30 cellular contexts compared by ENCODE assay signal in the genomic region with DNA sequence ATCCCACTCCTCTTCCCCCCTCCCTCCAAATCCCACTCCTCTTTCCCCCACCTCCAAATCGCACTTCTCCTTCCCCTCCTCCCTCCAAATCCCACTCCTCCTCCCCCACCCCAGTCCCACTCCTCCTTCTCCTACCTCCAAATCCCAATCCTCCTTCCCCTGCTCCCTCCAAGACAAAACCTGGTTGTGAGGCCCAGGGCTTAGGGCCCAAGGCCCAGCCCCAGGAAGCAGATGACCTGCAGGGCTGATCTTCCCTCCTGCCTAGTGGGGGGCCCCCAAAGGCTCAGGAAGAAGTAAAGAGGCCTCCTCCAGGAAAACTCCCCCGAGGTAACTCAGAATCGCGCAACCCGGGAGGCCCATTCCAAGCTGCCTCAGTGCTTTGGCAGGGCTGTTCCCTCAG. TPM values are rescaled to one million over a fixed set of nuclear protein-coding genes. Genes with fewer than 3 reads are reported as not detected.
A peak's percentile ranks its signal among the peaks of the same experiment; 100 is the strongest.
DNase-seq lines count a peak whose midpoint lies in the region; TF ChIP-seq lines count a peak whose summit lies in the region.
"Had no signal": no experiment of that assay in that cellular context is flagged by ENCODE, and none has a peak within 500 bp of the region (broad histone marks: within the 10 kb centered on the region; RNA-seq: fewer than 3 reads in every experiment).

No MANE protein-coding gene starts in this region.

- TF ChIP-seq RAD21 in neural cell (conservative IDR thresholded peaks at IDR 0.05) = no peak

- DNase-seq in A673 (ENCODE audit: low spot score) (no peak), NT2/D1 (ENCODE audit: low read depth, low spot score) (no peak), occipital lobe (lab: John Stamatoyannopoulos, UW) (no peak), NCI-H345 (lab: John Stamatoyannopoulos, UW) (no peak), kidney tubule cell (ENCODE audit: low spot score) (no peak), DMS53 treated with DMSO at 0.1 percent for 48 hours (lab: John Stamatoyannopoulos, UW; ENCODE audit: unreplicated experiment) (no peak)
- DNase-seq: activated B cell treated with CpG ODN at 0.5 μM for 24 hours; activated CD4-positive, alpha-beta T cell treated with anti-CD3 and anti-CD28 coated beads, Interleukin-2, amount 50 U/mL, for 4 hours; activated naive CD4-positive, alpha-beta T cell treated with Interleukin-2 at 50 U/mL for 16 hours; activated T-cell treated with anti-CD3 and anti-CD28 coated beads, Interleukin-2, amount 50 U/mL, for 72 hours; body of pancreas; CD8-positive, alpha-beta memory T cell; colonic mucosa; foreskin keratinocyte; kidney glomerular epithelial cell; NCI-H1417 treated with DMSO at 0.1 percent for 48 hours; NCI-H2081 treated with DMSO at 0.1 percent for 48 hours; NCI-H446; ovary; small intestine; stimulated activated CD4-positive, alpha-beta T cell treated with anti-CD3 and anti-CD28 coated beads, Interleukin-1b, Interleukin-23, amount 100 ng/mL, for 48 hours; stimulated activated CD8-positive, alpha-beta memory T cell treated with anti-CD3 and anti-CD28 coated beads, Interleukin-4, amount 100 ng/mL, for 48 hours; T1000; transverse colon had no signal

- no peaks in the 10 kb centered on the region for H3K9me2 ChIP-seq in neural cell (ENCODE audit: insufficient read depth, low read length)

- intact Hi-C loops in A673 (cut with micrococcal nuclease; ENCODE audit: unreplicated experiment) = no loop called here

- H3K4me1 ChIP-seq in A673 (ENCODE audit: insufficient read depth, low read length, poor library complexity, severe bottlenecking) = peaks cover 57% of the 10 kb centered on the region
- peaks cover 20% of the 10 kb centered on the region for H3K4me1 ChIP-seq in NT2/D1 (ENCODE audit: insufficient read depth, insufficient read length)
- H3K4me1 ChIP-seq in ectodermal cell (ENCODE audit: control insufficient read depth, insufficient read depth, low read length) = peaks cover 23% of the 10 kb centered on the region
- H3K4me1 ChIP-seq: colonic mucosa had no signal

- H3K79me2 ChIP-seq in neural cell (replicated peaks; ENCODE audit: insufficient read depth, low read length) = peaks cover 13% of the 10 kb centered on the region

- H2AFZ ChIP-seq in neural cell (ENCODE audit: low read depth, low read length) = no peak overlapping the region

- 41 to 42% methylated on average over 5 of the region's 5 CpGs for WGBS in ectodermal cell, 2 experiments

- no TSS peak for BruUV-seq in A673 (replicated peaks; lab: Mats Ljungman, UMichigan)

- H3K27ac ChIP-seq in A673 (ENCODE audit: low read depth, low read length, poor library complexity, severe bottlenecking) = peak overlapping the region; percentile 78
- peak overlapping the region; percentile 6 for H3K27ac ChIP-seq in ectodermal cell (ENCODE audit: insufficient read depth, low read depth, low read length, poor library complexity, severe bottlenecking)
- H3K27ac ChIP-seq in neural cell (ENCODE audit: low read length) = peak overlapping the region; percentile 82
- H3K27ac ChIP-seq: body of pancreas, colonic mucosa, foreskin keratinocyte had no signal

- H3K27me3 ChIP-seq in A673 (replicated peaks; ENCODE audit: insufficient read depth, low read depth, low read length, poor library complexity) (no peaks in the 10 kb centered on the region), NT2/D1 (ENCODE audit: insufficient read depth, insufficient read length) (no peaks in the 10 kb centered on the region), ectodermal cell (ENCODE audit: control insufficient read depth, insufficient read depth, low read length, poor library complexity, severe bottlenecking) (no peaks in the 10 kb centered on the region), neural cell (ENCODE audit: insufficient read depth, low read depth, low read length) (no peaks in the 10 kb centered on the region)
- H3K27me3 ChIP-seq: body of pancreas, colonic mucosa, esophagus muscularis mucosa, foreskin keratinocyte, heart left ventricle, ovary, transverse colon had no signal

- H3K36me3 ChIP-seq in A673 (ENCODE audit: insufficient read depth, low read length, poor library complexity, severe bottlenecking) = peaks cover 4% of the 10 kb centered on the region
- peaks cover 46% of the 10 kb centered on the region for H3K36me3 ChIP-seq in NT2/D1 (ENCODE audit: insufficient read depth, insufficient read length, low read length)
- no peaks in the 10 kb centered on the region for H3K36me3 ChIP-seq in ectodermal cell (ENCODE audit: control insufficient read depth, insufficient read depth, low read length)
- H3K36me3 ChIP-seq in neural cell (ENCODE audit: insufficient read depth, low read length) = no peaks in the 10 kb centered on the region
- H3K36me3 ChIP-seq: colonic mucosa, ovary, transverse colon had no signal

- no peak for TF ChIP-seq CTCF in A673 (conservative IDR thresholded peaks at IDR 0.05; ENCODE audit: low read depth, low read length)
- no peak for TF ChIP-seq CTCF in neural cell (IDR thresholded peaks at IDR 0.05; ENCODE audit: poor library complexity, severe bottlenecking)

- TF ChIP-seq EP300 in neural cell (conservative IDR thresholded peaks at IDR 0.05; ENCODE audit: poor library complexity, severe bottlenecking) = no peak

- H3F3A ChIP-seq in neural cell (ENCODE audit: insufficient read depth, low read length, poor library complexity, severe bottlenecking) = peaks cover 9% of the 10 kb centered on the region

- POLR2A ChIA-PET in A673 (lab: Charles Lee; ENCODE audit: low non-redundant PET) = no interaction called here

- H3K4me3 ChIP-seq in A673 (ENCODE audit: low read depth, low read length, poor library complexity, severe bottlenecking) (no peak overlapping the region), NT2/D1 (ENCODE audit: insufficient read length, low read depth) (no peak overlapping the region), ectodermal cell (ENCODE audit: insufficient read depth, low read depth, low read length) (no peak overlapping the region), neural cell (ENCODE audit: low read length) (no peak overlapping the region)
- H3K4me3 ChIP-seq: A549, body of pancreas, colonic mucosa, esophagus muscularis mucosa, heart left ventricle, K562, ovary, transverse colon had no signal

- CTCF ChIA-PET in A673 (lab: Charles Lee) = no interaction called here

- no peak overlapping the region for H3K4me2 ChIP-seq in neural cell (ENCODE audit: low read length)
- H3K4me2 ChIP-seq: A549 had no signal

- H4K20me1 ChIP-seq in neural cell (ENCODE audit: insufficient read depth) = no peaks in the 10 kb centered on the region

- H3K9ac ChIP-seq in NT2/D1 (ENCODE audit: insufficient read length, low read depth) = peak overlapping the region; percentile 8
- peak overlapping the region; percentile 55 for H3K9ac ChIP-seq in neural cell (ENCODE audit: low read length)

- peaks cover 5% of the 10 kb centered on the region for H3K9me3 ChIP-seq in A673 (ENCODE audit: low read depth, low read length, poor library complexity, severe bottlenecking)
- H3K9me3 ChIP-seq in NT2/D1 (ENCODE audit: insufficient read depth, low read length) = no peaks in the 10 kb centered on the region
- no peaks in the 10 kb centered on the region for H3K9me3 ChIP-seq in ectodermal cell (ENCODE audit: control insufficient read depth, low read length)
- no peaks in the 10 kb centered on the region for H3K9me3 ChIP-seq in neural cell (ENCODE audit: low read length)
- H3K9me3 ChIP-seq: A549, body of pancreas, colonic mucosa, esophagus muscularis mucosa, heart left ventricle, ovary, transverse colon had no signal

TF ChIP-seq in neural cell, 6 proteins besides CTCF, POLR2A, EP300 and RAD21:
- no peak for TF ChIP-seq SMC3 (conservative IDR thresholded peaks at IDR 0.05; ENCODE audit: poor library complexity)
- TF ChIP-seq MXI1 (conservative IDR thresholded peaks at IDR 0.05; ENCODE audit: poor library complexity, severe bottlenecking) = no peak
- TF ChIP-seq, protein P1, sequence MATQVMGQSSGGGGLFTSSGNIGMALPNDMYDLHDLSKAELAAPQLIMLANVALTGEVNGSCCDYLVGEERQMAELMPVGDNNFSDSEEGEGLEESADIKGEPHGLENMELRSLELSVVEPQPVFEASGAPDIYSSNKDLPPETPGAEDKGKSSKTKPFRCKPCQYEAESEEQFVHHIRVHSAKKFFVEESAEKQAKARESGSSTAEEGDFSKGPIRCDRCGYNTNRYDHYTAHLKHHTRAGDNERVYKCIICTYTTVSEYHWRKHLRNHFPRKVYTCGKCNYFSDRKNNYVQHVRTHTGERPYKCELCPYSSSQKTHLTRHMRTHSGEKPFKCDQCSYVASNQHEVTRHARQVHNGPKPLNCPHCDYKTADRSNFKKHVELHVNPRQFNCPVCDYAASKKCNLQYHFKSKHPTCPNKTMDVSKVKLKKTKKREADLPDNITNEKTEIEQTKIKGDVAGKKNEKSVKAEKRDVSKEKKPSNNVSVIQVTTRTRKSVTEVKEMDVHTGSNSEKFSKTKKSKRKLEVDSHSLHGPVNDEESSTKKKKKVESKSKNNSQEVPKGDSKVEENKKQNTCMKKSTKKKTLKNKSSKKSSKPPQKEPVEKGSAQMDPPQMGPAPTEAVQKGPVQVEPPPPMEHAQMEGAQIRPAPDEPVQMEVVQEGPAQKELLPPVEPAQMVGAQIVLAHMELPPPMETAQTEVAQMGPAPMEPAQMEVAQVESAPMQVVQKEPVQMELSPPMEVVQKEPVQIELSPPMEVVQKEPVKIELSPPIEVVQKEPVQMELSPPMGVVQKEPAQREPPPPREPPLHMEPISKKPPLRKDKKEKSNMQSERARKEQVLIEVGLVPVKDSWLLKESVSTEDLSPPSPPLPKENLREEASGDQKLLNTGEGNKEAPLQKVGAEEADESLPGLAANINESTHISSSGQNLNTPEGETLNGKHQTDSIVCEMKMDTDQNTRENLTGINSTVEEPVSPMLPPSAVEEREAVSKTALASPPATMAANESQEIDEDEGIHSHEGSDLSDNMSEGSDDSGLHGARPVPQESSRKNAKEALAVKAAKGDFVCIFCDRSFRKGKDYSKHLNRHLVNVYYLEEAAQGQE (IDR thresholded peaks at IDR 0.05; ENCODE audit: borderline replicate concordance) = no peak
- TF ChIP-seq POLR2AphosphoS5 (IDR thresholded peaks at IDR 0.05) = no peak
- TF ChIP-seq TAF1 (IDR thresholded peaks at IDR 0.05; ENCODE audit: low read depth) = no peak
- no peak for TF ChIP-seq EZH2 (IDR thresholded peaks at IDR 0.05; ENCODE audit: borderline replicate concordance, insufficient read depth, low read length, poor library complexity, severe bottlenecking)

RNA-seq across cellular contexts. Expression of gene NCOR2, which starts 34.5 kb away (rescaled TPM):
- total RNA-seq in A673 (2021) (227 and 276 TPM in 2 replicates), occipital lobe (12.8 TPM)
- polyA plus RNA-seq in ectodermal cell (2013, experiment 1 of 4) = 119 TPM
- 111 TPM for polyA plus RNA-seq in ectodermal cell (2013, experiment 2 of 4)
- polyA plus RNA-seq in ectodermal cell (2013, experiment 3 of 4) = 112 TPM
- 113 TPM for polyA plus RNA-seq in ectodermal cell (2013, experiment 4 of 4)
- 2.8 and 4.8 TPM in 2 replicates for polyA plus RNA-seq in neural cell
- polyA minus RNA-seq in neural cell = 17.3 and 20.7 TPM in 2 replicates

Comparison
In these comparisons a context has a peak if more than half of its experiments do, and no peak if none do; other contexts are left out.
1. H3K27ac ChIP-seq: peak in every context shown above with its lines; median percentile 82 in neural cell; 78 in A673; 6 in ectodermal cell.
2. RNA of gene NCOR2, which starts 34.5 kb away (total RNA-seq): 227 to 276 TPM in A673; 12.8 TPM in occipital lobe (single experiment); every median in the first group is over 10 times any median in the second.